Comparison of ENCODE assay signal across 32 cellular contexts in genomic region chr16:19084139-19084538, GRCh38.
"Had no signal": no experiment of that assay in that cellular context is flagged by ENCODE, and none has a peak within 500 bp of the region (broad histone marks: within the 10 kb centered on the region; RNA-seq: fewer than 3 reads in every experiment).

No MANE protein-coding gene starts in this region.

- DNase-seq: activated CD4-positive, alpha-beta memory T cell treated with anti-CD3 and anti-CD28 coated beads for 36 hours; activated CD4-positive, alpha-beta T cell treated with anti-CD3 and anti-CD28 coated beads for 36 hours; activated CD4-positive, alpha-beta T cell treated with anti-CD3 and anti-CD28 coated beads, Interleukin-2, amount 10 ng/mL, durations not matched to agents 24 days and 14 days; activated CD4-positive, CD25-positive, alpha-beta regulatory T cell; activated CD4-positive, CD25-positive, alpha-beta regulatory T cell treated with anti-CD3 and anti-CD28 coated beads, Interleukin-2, amount 50 U/mL, for 72 hours; activated CD8-positive, alpha-beta memory T cell treated with anti-CD3 and anti-CD28 coated beads, Interleukin-2, amount 10 ng/mL, durations not matched to agents 7 days and 5 days; activated CD8-positive, alpha-beta memory T cell treated with anti-CD3 and anti-CD28 coated beads, Interleukin-2, amount 50 U/mL, for 4 hours; activated CD8-positive, alpha-beta T cell treated with anti-CD3 and anti-CD28 coated beads, Interleukin-2, amount 10 ng/mL, durations not matched to agents 7 days and 5 days; activated effector memory CD4-positive, alpha-beta T cell treated with anti-CD3 and anti-CD28 coated beads, Interleukin-2, amount 50 U/mL, for 16 hours; activated naive CD4-positive, alpha-beta T cell treated with anti-CD3 and anti-CD28 coated beads for 36 hours; activated naive CD8-positive, alpha-beta T cell treated with anti-CD3 and anti-CD28 coated beads for 36 hours; activated naive CD8-positive, alpha-beta T cell treated with anti-CD3 and anti-CD28 coated beads, Interleukin-2, amount 50 U/mL, for 24 hours; activated T-cell treated with anti-CD3 and anti-CD28 coated beads, Interleukin-2, amount 50 U/mL, for 1 hour; activated T-cell treated with anti-CD3 and anti-CD28 coated beads, Interleukin-2, amount 50 U/mL, for 48 hours; amygdala; aorta; central memory CD4-positive, alpha-beta T cell; cerebellar nuclear complex; colonic mucosa; effector CD8-positive, alpha-beta T cell; esophagus squamous epithelium; head of caudate nucleus; T-helper 1 cell; T-helper 17 cell; T1000 had no signal

- H3K4me3 ChIP-seq: adrenal gland, breast epithelium, cardiac muscle cell, colonic mucosa, esophagus squamous epithelium had no signal

- H3K27me3 ChIP-seq: adrenal gland, breast epithelium, cardiac muscle cell, colonic mucosa, esophagus squamous epithelium had no signal

- H3K27ac ChIP-seq: adrenal gland, breast epithelium, cardiac muscle cell, colonic mucosa, epithelial cell of prostate, esophagus squamous epithelium had no signal

- FAIRE-seq: endometrium, endothelial cell of umbilical vein, frontal cortex had no signal

- ATAC-seq: activated CD4-positive, alpha-beta T cell treated with anti-CD3 and anti-CD28 coated beads for 36 hours; activated CD8-positive, alpha-beta memory T cell treated with anti-CD3 and anti-CD28 coated beads, Interleukin-2, amount 10 ng/mL, durations not matched to agents 7 days and 5 days; activated CD8-positive, alpha-beta T cell treated with anti-CD3 and anti-CD28 coated beads, Interleukin-2, amount 10 ng/mL, durations not matched to agents 7 days and 5 days; activated naive CD8-positive, alpha-beta T cell treated with anti-CD3 and anti-CD28 coated beads, Interleukin-2, amount 50 U/mL, for 24 hours; T-helper 17 cell had no signal

- H3K4me1 ChIP-seq: breast epithelium, colonic mucosa had no signal

- H3K36me3 ChIP-seq: breast epithelium, colonic mucosa had no signal

- H3K9me3 ChIP-seq: adrenal gland, breast epithelium, colonic mucosa, esophagus squamous epithelium had no signal
